ENCODE assay signal across 8 cellular contexts in genomic region chr9:88388886-88389617, GRCh38. TPM values are rescaled to one million over a fixed set of nuclear protein-coding genes. Genes with fewer than 3 reads are reported as not detected.
A peak's percentile ranks its signal among the peaks of the same experiment; 100 is the strongest.
DNase-seq lines count a peak whose midpoint lies in the region; ATAC-seq and TF ChIP-seq lines count a peak whose summit lies in the region.

No MANE protein-coding gene starts in this region.

- TF ChIP-seq CTCF in AG09309 (IDR thresholded peaks at IDR 0.05; ENCODE audit: control insufficient read depth, insufficient read depth, low read depth, low read length, missing control alignments): no peak

- no peak for DNase-seq in AG09309 (ENCODE audit: low read depth)
- peak; percentile 65 for DNase-seq in NCI-H510A (lab: John Stamatoyannopoulos, UW)
- DNase-seq in activated CD8-positive, alpha-beta memory T cell treated with anti-CD3 and anti-CD28 coated beads, Interleukin-2, amount 10 ng/mL, durations not matched to agents 7 days and 5 days: peak; percentile 56
- DNase-seq in erythroblast (lab: John Stamatoyannopoulos, UW): peak; percentile 71 to 77
- DNase-seq in stimulated activated naive CD4-positive, alpha-beta T cell (lab: John Stamatoyannopoulos, UW): peak in 5 of 6 experiments; percentile 18 to 66 (median 63)

- H3K9me3 ChIP-seq in mononuclear cell (ENCODE audit: low read depth, low read length): no peaks in the 10 kb centered on the region

- CTCF ChIA-PET in activated CD8-positive, alpha-beta memory T cell treated with anti-CD3 and anti-CD28 coated beads, Interleukin-2, amount 10 ng/mL, durations not matched to agents 7 days and 5 days (lab: Charles Lee): interaction anchor here (0.7 kb wide), 1 partner anchor 13 kb away, joined by 3 read pairs; no protein-coding TSS in a partner anchor

- H3K4me1 Mint-ChIP-seq in activated CD8-positive, alpha-beta memory T cell treated with anti-CD3 and anti-CD28 coated beads, Interleukin-2, amount 10 ng/mL, durations not matched to agents 7 days and 5 days: peaks cover 35% of the 10 kb centered on the region

- peaks cover 29% of the 10 kb centered on the region for H3K4me1 ChIP-seq in mononuclear cell (ENCODE audit: insufficient read depth, low read length)

- no peaks in the 10 kb centered on the region for H3K27me3 Mint-ChIP-seq in activated CD8-positive, alpha-beta memory T cell treated with anti-CD3 and anti-CD28 coated beads, Interleukin-2, amount 10 ng/mL, durations not matched to agents 7 days and 5 days

- no peaks in the 10 kb centered on the region for H3K27me3 ChIP-seq in mononuclear cell (ENCODE audit: insufficient read depth, low read length)

- peak; percentile 19 for ATAC-seq in GM18867 (IDR thresholded peaks at IDR 0.05; ENCODE audit: unreplicated experiment)
- ATAC-seq in HG03095 (IDR thresholded peaks at IDR 0.05; ENCODE audit: unreplicated experiment): peak; percentile 19
- peak; percentile 31 for ATAC-seq in activated CD8-positive, alpha-beta memory T cell treated with anti-CD3 and anti-CD28 coated beads, Interleukin-2, amount 10 ng/mL, durations not matched to agents 7 days and 5 days

- peak overlapping the region; percentile 89 for H3K27ac Mint-ChIP-seq in activated CD8-positive, alpha-beta memory T cell treated with anti-CD3 and anti-CD28 coated beads, Interleukin-2, amount 10 ng/mL, durations not matched to agents 7 days and 5 days

- no peaks in the 10 kb centered on the region for H3K9me3 Mint-ChIP-seq in activated CD8-positive, alpha-beta memory T cell treated with anti-CD3 and anti-CD28 coated beads, Interleukin-2, amount 10 ng/mL, durations not matched to agents 7 days and 5 days (ENCODE audit: low read depth)

- TF ChIP-seq POLR2A in erythroblast (IDR thresholded peaks at IDR 0.05; ENCODE audit: low read length): no peak

- H3K36me3 Mint-ChIP-seq in activated CD8-positive, alpha-beta memory T cell treated with anti-CD3 and anti-CD28 coated beads, Interleukin-2, amount 10 ng/mL, durations not matched to agents 7 days and 5 days: peaks cover 23% of the 10 kb centered on the region

- H3K4me3 Mint-ChIP-seq in activated CD8-positive, alpha-beta memory T cell treated with anti-CD3 and anti-CD28 coated beads, Interleukin-2, amount 10 ng/mL, durations not matched to agents 7 days and 5 days: peak overlapping the region; percentile 95

- peak overlapping the region; percentile 60 for H3K4me3 ChIP-seq in AG09309 (ENCODE audit: control insufficient read depth, low read depth, low read length)
- H3K4me3 ChIP-seq in mononuclear cell (ENCODE audit: low read length): peak overlapping the region; percentile 58

RNA-seq across cellular contexts. Expression of gene SPIN1, which starts 0.8 kb away (rescaled TPM):
- 10 to 100 TPM; 51.3 to 92.8 TPM for total RNA-seq in activated CD8-positive, alpha-beta memory T cell treated with anti-CD3 and anti-CD28 coated beads, Interleukin-2, amount 10 ng/mL, durations not matched to agents 7 days and 5 days
- 33.1 TPM for total RNA-seq in mononuclear cell
